ENCODE assay signal across 8 cellular contexts in genomic region chr4:76214269-76214628, GRCh38. TPM values are rescaled to one million over a fixed set of nuclear protein-coding genes. Genes with fewer than 3 reads are reported as not detected.
A peak's percentile ranks its signal among the peaks of the same experiment; 100 is the strongest.
DNase-seq lines count a peak whose midpoint lies in the region; ATAC-seq lines count a peak whose summit lies in the region.

No MANE protein-coding gene starts in this region.

- peaks cover 15% of the 10 kb centered on the region for H3K4me1 ChIP-seq in ectodermal cell (ENCODE audit: control insufficient read depth, insufficient read depth, low read length)
- H3K4me1 ChIP-seq in neuron (ENCODE audit: insufficient read depth, low read length): peaks cover 24% of the 10 kb centered on the region

- in situ Hi-C loops in KBM-7 (cut with MboI; ENCODE audit: low pct_unique_long_range_greater_than_20kb, low sequenced_read_pairs): no loop called here

- H3K9me3 ChIP-seq in MG63 (no peaks in the 10 kb centered on the region), ectodermal cell (ENCODE audit: control insufficient read depth, low read length) (no peaks in the 10 kb centered on the region), neuron (ENCODE audit: low read length) (no peaks in the 10 kb centered on the region)

- H3K27me3 ChIP-seq in MG63 (no peaks in the 10 kb centered on the region), ectodermal cell (ENCODE audit: control insufficient read depth, insufficient read depth, low read length, poor library complexity, severe bottlenecking) (peaks cover 9% of the 10 kb centered on the region), neuron (ENCODE audit: insufficient read depth, low read length) (no peaks in the 10 kb centered on the region)

- peak overlapping the region; percentile 40 for H3K27ac Mint-ChIP-seq in activated T-cell treated with anti-CD3 and anti-CD28 coated beads, Interleukin-2, amount 50 U/mL, for 72 hours

- peak overlapping the region; percentile 89 to 92 for H3K4me3 Mint-ChIP-seq in activated T-cell treated with anti-CD3 and anti-CD28 coated beads, Interleukin-2, amount 50 U/mL, for 72 hours

- 44 to 51% methylated on average over 5 of the region's 5 CpGs for WGBS in ectodermal cell, 2 experiments

- peak in 1 of 2 donors; percentile 1 for ATAC-seq in activated T-cell treated with anti-CD3 and anti-CD28 coated beads, Interleukin-2, amount 50 U/mL, for 72 hours (replicated peaks in 1 of 2)

- H2AFZ ChIP-seq in neuron (ENCODE audit: low read depth, low read length): peak overlapping the region; percentile 67

- H3K36me3 ChIP-seq in MG63: no peaks in the 10 kb centered on the region
- H3K36me3 ChIP-seq in ectodermal cell (ENCODE audit: control insufficient read depth, insufficient read depth, low read length): peaks cover 4% of the 10 kb centered on the region
- peaks cover 4% of the 10 kb centered on the region for H3K36me3 ChIP-seq in neuron (ENCODE audit: insufficient read depth, low read length)

- no peaks in the 10 kb centered on the region for H3K27me3 Mint-ChIP-seq in activated T-cell treated with anti-CD3 and anti-CD28 coated beads, Interleukin-2, amount 50 U/mL, for 72 hours (ENCODE audit: low read depth)

- no peaks in the 10 kb centered on the region for H3K9me3 Mint-ChIP-seq in activated T-cell treated with anti-CD3 and anti-CD28 coated beads, Interleukin-2, amount 50 U/mL, for 72 hours

- H3K27ac ChIP-seq in ectodermal cell (ENCODE audit: insufficient read depth, low read depth, low read length, poor library complexity, severe bottlenecking): peak overlapping the region; percentile 56

- peaks cover 24% of the 10 kb centered on the region for H3K4me1 Mint-ChIP-seq in activated T-cell treated with anti-CD3 and anti-CD28 coated beads, Interleukin-2, amount 50 U/mL, for 72 hours (ENCODE audit: low read depth)

- peaks cover 0 to 3% of the 10 kb centered on the region in 2 donors for H3K36me3 Mint-ChIP-seq in activated T-cell treated with anti-CD3 and anti-CD28 coated beads, Interleukin-2, amount 50 U/mL, for 72 hours (ENCODE audit: insufficient read depth in 2 of 2)

- no peak for DNase-seq in activated T-cell treated with anti-CD3 and anti-CD28 coated beads, Interleukin-2, amount 50 U/mL, for 72 hours
- no peak for DNase-seq in activated T-cell treated with anti-CD3 and anti-CD28 coated beads, Interleukin-2, amount 50 U/mL, for 1 hour
- DNase-seq in MG63 (no peak), KBM-7 (no peak), NCI-H345 treated with DMSO at 0.1 percent for 48 hours (lab: John Stamatoyannopoulos, UW; ENCODE audit: unreplicated experiment) (no peak)
- DNase-seq in stimulated activated CD4-positive, alpha-beta T cell treated with anti-CD3 and anti-CD28 coated beads, Interleukin-4, amount 100 ng/mL, for 24 hours: no peak

- H3K4me3 ChIP-seq in MG63 (peak overlapping the region; percentile 77), ectodermal cell (ENCODE audit: insufficient read depth, low read depth, low read length) (peak overlapping the region; percentile 72), neuron (ENCODE audit: low read length) (peak overlapping the region; percentile 67)

RNA-seq across cellular contexts. Expression of gene SCARB2, which starts 0.6 kb away (rescaled TPM):
- total RNA-seq in activated T-cell treated with anti-CD3 and anti-CD28 coated beads, Interleukin-2, amount 50 U/mL, for 72 hours: 1 to 10 TPM; 5.1 to 8.1 TPM
- 37.9 and 44.7 TPM in 2 replicates for total RNA-seq in MG63 (2014; rRNA removed; shearing (Covaris generic); ENCODE audit: low replicate concordance)
- 88.3 TPM for polyA plus RNA-seq in ectodermal cell (2013, experiment 1 of 4)
- 98.3 TPM for polyA plus RNA-seq in ectodermal cell (2013, experiment 2 of 4)
- 68.8 TPM for polyA plus RNA-seq in ectodermal cell (2013, experiment 3 of 4)
- 78.1 TPM for polyA plus RNA-seq in ectodermal cell (2013, experiment 4 of 4)

RNA-seq across cellular contexts. Expression of gene FAM47E, which starts 37.3 kb away (rescaled TPM):
- total RNA-seq in activated T-cell treated with anti-CD3 and anti-CD28 coated beads, Interleukin-2, amount 50 U/mL, for 72 hours: not detected
- total RNA-seq in MG63 (2014; rRNA removed; shearing (Covaris generic); ENCODE audit: low replicate concordance): 0.16 TPM in 1 of 2 replicates, not detected in the other
- polyA plus RNA-seq in ectodermal cell (2013, experiment 1 of 4): 3.6 TPM
- 6.2 TPM for polyA plus RNA-seq in ectodermal cell (2013, experiment 2 of 4)
- 6.3 TPM for polyA plus RNA-seq in ectodermal cell (2013, experiment 3 of 4)
- 10.7 TPM for polyA plus RNA-seq in ectodermal cell (2013, experiment 4 of 4)
